In the genomic region with DNA sequence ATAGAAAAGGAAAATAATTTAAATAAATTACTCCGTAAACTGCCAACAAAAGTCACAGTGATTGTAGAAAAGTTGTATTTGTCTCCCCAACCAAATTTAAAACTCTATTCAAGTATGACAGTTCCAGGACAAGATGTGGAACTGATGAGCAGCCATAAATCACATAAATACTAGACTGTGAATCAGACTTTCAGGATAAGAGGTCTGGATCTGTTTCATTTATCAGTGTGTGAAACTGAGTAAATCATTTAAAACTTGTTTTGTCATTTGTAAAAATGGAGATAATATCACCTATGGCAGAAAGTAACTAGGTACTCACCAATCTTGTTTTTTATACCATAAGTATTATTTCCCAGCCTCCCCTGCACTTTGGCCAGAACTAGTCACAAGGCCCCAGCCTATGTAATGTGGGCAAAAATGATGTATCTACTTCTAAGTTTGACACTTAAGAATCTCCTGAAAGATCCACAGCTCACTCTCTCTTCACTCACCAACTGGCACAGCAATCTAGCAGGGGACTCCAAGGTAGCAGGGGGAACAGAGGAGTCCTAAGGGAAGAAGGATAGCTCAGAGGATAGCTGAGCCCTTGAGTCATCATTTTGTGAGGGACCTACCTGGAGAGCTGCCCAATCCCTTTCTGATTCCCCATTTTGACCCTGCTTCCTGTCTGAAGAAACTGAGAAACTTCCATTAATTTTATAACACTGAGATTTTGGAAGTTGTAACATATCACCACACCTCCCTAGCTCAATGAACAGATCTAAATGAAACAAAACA, we compare ENCODE assay signal across 15 cellular contexts. TPM values are rescaled to one million over a fixed set of nuclear protein-coding genes. Genes with fewer than 3 reads are reported as not detected.
DNase-seq lines count a peak whose midpoint lies in the region; ATAC-seq and TF ChIP-seq lines count a peak whose summit lies in the region.
"Had no signal": no experiment of that assay in that cellular context is flagged by ENCODE, and none has a peak within 500 bp of the region (broad histone marks: within the 10 kb centered on the region; RNA-seq: fewer than 3 reads in every experiment).

No MANE protein-coding gene starts in this region.

- TF ChIP-seq CTCF in GM23338 (conservative IDR thresholded peaks at IDR 0.05; ENCODE audit: low read depth in 2 of 2) (no peak), activated B cell treated with CpG ODN at 0.5 μM for 24 hours (IDR thresholded peaks at IDR 0.05) (no peak), foreskin keratinocyte (conservative IDR thresholded peaks at IDR 0.05) (no peak), A673 (conservative IDR thresholded peaks at IDR 0.05; ENCODE audit: low read depth, low read length) (no peak)

- ATAC-seq in GM23338, result peak; percentile 53
- ATAC-seq in activated B cell treated with CpG ODN at 0.5 μM for 24 hours (ENCODE audit: low read depth), result no peak
- peak; percentile 81 for ATAC-seq in foreskin keratinocyte
- ATAC-seq: CD8-positive, alpha-beta T cell had no signal

- H3K4me2 ChIP-seq in GM23338, result no peak overlapping the region
- H3K4me2 ChIP-seq: neural progenitor cell had no signal

- no peaks in the 10 kb centered on the region for H3K9me3 ChIP-seq in A673 (ENCODE audit: low read depth, low read length, poor library complexity, severe bottlenecking)

- H3K27ac ChIP-seq in GM23338 (ENCODE audit: low read depth) (peak overlapping the region; percentile 30; the same call in 1 of the 2 replicates), foreskin keratinocyte (no peak overlapping the region), A673 (ENCODE audit: low read depth, low read length, poor library complexity, severe bottlenecking) (no peak overlapping the region)
- H3K27ac ChIP-seq: neural progenitor cell had no signal

- H2AFZ ChIP-seq in GM23338, result no peak overlapping the region
- H2AFZ ChIP-seq: neural progenitor cell had no signal

- H3F3A ChIP-seq in GM23338 (replicated peaks; ENCODE audit: low read depth), result no peaks in the 10 kb centered on the region

- BruUV-seq in A673 (replicated peaks; lab: Mats Ljungman, UMichigan), result no TSS peak

- intact Hi-C loops in activated B cell treated with CpG ODN at 0.5 μM for 24 hours (cut with micrococcal nuclease), result no loop called here
- intact Hi-C loops in A673 (cut with micrococcal nuclease; ENCODE audit: unreplicated experiment), result no loop called here
- intact Hi-C loops in cardiac septum (cut with DNase I), result no loop called here

- CTCF ChIA-PET in activated B cell treated with CpG ODN at 0.5 μM for 24 hours (lab: Charles Lee) (no interaction called here), A673 (lab: Charles Lee) (no interaction called here)

- H3K9me3 Mint-ChIP-seq in T-helper 2 cell treated with Interferon-gamma antibody and Interleukin-4, amounts not matched to agents 5 μg/mL and 100 μg/mL, for 36 hours, result no peaks in the 10 kb centered on the region
- no peaks in the 10 kb centered on the region for H3K9me3 Mint-ChIP-seq in GM23338
- H3K9me3 Mint-ChIP-seq in activated B cell treated with CpG ODN at 0.5 μM for 24 hours, result no peaks in the 10 kb centered on the region
- H3K9me3 Mint-ChIP-seq: CD8-positive, alpha-beta T cell; memory B cell had no signal

- H3K4me3 Mint-ChIP-seq in T-helper 2 cell treated with Interferon-gamma antibody and Interleukin-4, amounts not matched to agents 5 μg/mL and 100 μg/mL, for 36 hours, result no peak overlapping the region
- H3K4me3 Mint-ChIP-seq in GM23338, result no peak overlapping the region
- no peak overlapping the region for H3K4me3 Mint-ChIP-seq in activated B cell treated with CpG ODN at 0.5 μM for 24 hours
- H3K4me3 Mint-ChIP-seq: CD8-positive, alpha-beta T cell; memory B cell; neural progenitor cell had no signal

- H3K4me1 Mint-ChIP-seq in T-helper 2 cell treated with Interferon-gamma antibody and Interleukin-4, amounts not matched to agents 5 μg/mL and 100 μg/mL, for 36 hours (ENCODE audit: low read depth), result peaks cover 9% of the 10 kb centered on the region
- peaks cover 30% of the 10 kb centered on the region for H3K4me1 Mint-ChIP-seq in GM23338
- peaks cover 10% of the 10 kb centered on the region for H3K4me1 Mint-ChIP-seq in activated B cell treated with CpG ODN at 0.5 μM for 24 hours

- no peak overlapping the region for H3K27ac Mint-ChIP-seq in T-helper 2 cell treated with Interferon-gamma antibody and Interleukin-4, amounts not matched to agents 5 μg/mL and 100 μg/mL, for 36 hours
- H3K27ac Mint-ChIP-seq in GM23338 (no peak overlapping the region), activated B cell treated with CpG ODN at 0.5 μM for 24 hours (peak overlapping the region; percentile 10)
- H3K27ac Mint-ChIP-seq: CD8-positive, alpha-beta T cell; memory B cell; neural progenitor cell had no signal

- H3K27me3 ChIP-seq in GM23338 (ENCODE audit: insufficient read depth) (no peaks in the 10 kb centered on the region), foreskin keratinocyte (no peaks in the 10 kb centered on the region), A673 (replicated peaks; ENCODE audit: insufficient read depth, low read depth, low read length, poor library complexity) (no peaks in the 10 kb centered on the region)
- H3K27me3 ChIP-seq: neural progenitor cell had no signal

- H3K4me1 ChIP-seq in GM23338 (ENCODE audit: insufficient read depth), result peaks cover 34% of the 10 kb centered on the region
- H3K4me1 ChIP-seq in foreskin keratinocyte, result no peaks in the 10 kb centered on the region
- peaks cover 27% of the 10 kb centered on the region for H3K4me1 ChIP-seq in A673 (ENCODE audit: insufficient read depth, low read length, poor library complexity, severe bottlenecking)

- peaks cover 38% of the 10 kb centered on the region for H3K79me2 ChIP-seq in GM23338 (replicated peaks; ENCODE audit: insufficient read depth)

- no peaks in the 10 kb centered on the region for H3K36me3 ChIP-seq in GM23338 (ENCODE audit: insufficient read depth)
- H3K36me3 ChIP-seq in A673 (ENCODE audit: insufficient read depth, low read length, poor library complexity, severe bottlenecking), result no peaks in the 10 kb centered on the region
- H3K36me3 ChIP-seq: neural progenitor cell had no signal

- peaks cover 34% of the 10 kb centered on the region for H3K36me3 Mint-ChIP-seq in T-helper 2 cell treated with Interferon-gamma antibody and Interleukin-4, amounts not matched to agents 5 μg/mL and 100 μg/mL, for 36 hours (ENCODE audit: low read depth)
- H3K36me3 Mint-ChIP-seq in GM23338 (ENCODE audit: low read depth) (peaks cover 9% of the 10 kb centered on the region), activated B cell treated with CpG ODN at 0.5 μM for 24 hours (ENCODE audit: low read depth) (peaks cover 45% of the 10 kb centered on the region)

- POLR2A ChIA-PET in activated B cell treated with CpG ODN at 0.5 μM for 24 hours (lab: Charles Lee), result no interaction called here
- POLR2A ChIA-PET in A673 (lab: Charles Lee; ENCODE audit: low non-redundant PET), result no interaction called here

- H3K4me3 ChIP-seq in GM23338 (no peak overlapping the region), A673 (ENCODE audit: low read depth, low read length, poor library complexity, severe bottlenecking) (no peak overlapping the region)
- H3K4me3 ChIP-seq: neural progenitor cell had no signal

- peak; percentile 4 for DNase-seq in T-helper 2 cell treated with Interferon-gamma antibody and Interleukin-4, amounts not matched to agents 5 μg/mL and 100 μg/mL, for 36 hours (ENCODE audit: low spot score)
- DNase-seq in T-helper 2 cell (no peak), GM23338 (ENCODE audit: low spot score) (no peak), activated B cell treated with CpG ODN at 0.5 μM for 24 hours (no peak), foreskin keratinocyte (peak in 1 of 2 donors; percentile 29), A673 (ENCODE audit: low spot score) (no peak), Kasumi-1 (lab: John Stamatoyannopoulos, UW) (no peak), cardiac septum (ENCODE audit: low spot score) (no peak)
- DNase-seq: caudate nucleus; CD8-positive, alpha-beta T cell; retina; SIG-M5; stimulated activated CD8-positive, alpha-beta memory T cell treated with anti-CD3 and anti-CD28 coated beads, Interleukin-4, amount 100 ng/mL, for 48 hours had no signal

- no peaks in the 10 kb centered on the region for H3K27me3 Mint-ChIP-seq in T-helper 2 cell treated with Interferon-gamma antibody and Interleukin-4, amounts not matched to agents 5 μg/mL and 100 μg/mL, for 36 hours (ENCODE audit: low read depth)
- H3K27me3 Mint-ChIP-seq in GM23338 (ENCODE audit: insufficient read depth, low read depth, poor library complexity), result peaks cover 2% of the 10 kb centered on the region
- no peaks in the 10 kb centered on the region for H3K27me3 Mint-ChIP-seq in activated B cell treated with CpG ODN at 0.5 μM for 24 hours
- H3K27me3 Mint-ChIP-seq: memory B cell had no signal

- H3K9me2 ChIP-seq in GM23338 (ENCODE audit: insufficient read depth), result no peaks in the 10 kb centered on the region

- no peaks in the 10 kb centered on the region for H4K20me1 ChIP-seq in GM23338 (replicated peaks; ENCODE audit: insufficient read depth)

TF ChIP-seq in GM23338, 12 proteins besides CTCF, POLR2A, EP300 and RAD21 (continues in another document):
- TF ChIP-seq CREB1 (CRISPR knock-in tag; IDR thresholded peaks at IDR 0.05; ENCODE audit: low read depth), result no peak
- TF ChIP-seq, protein P1, sequence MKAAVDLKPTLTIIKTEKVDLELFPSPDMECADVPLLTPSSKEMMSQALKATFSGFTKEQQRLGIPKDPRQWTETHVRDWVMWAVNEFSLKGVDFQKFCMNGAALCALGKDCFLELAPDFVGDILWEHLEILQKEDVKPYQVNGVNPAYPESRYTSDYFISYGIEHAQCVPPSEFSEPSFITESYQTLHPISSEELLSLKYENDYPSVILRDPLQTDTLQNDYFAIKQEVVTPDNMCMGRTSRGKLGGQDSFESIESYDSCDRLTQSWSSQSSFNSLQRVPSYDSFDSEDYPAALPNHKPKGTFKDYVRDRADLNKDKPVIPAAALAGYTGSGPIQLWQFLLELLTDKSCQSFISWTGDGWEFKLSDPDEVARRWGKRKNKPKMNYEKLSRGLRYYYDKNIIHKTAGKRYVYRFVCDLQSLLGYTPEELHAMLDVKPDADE (IDR thresholded peaks at IDR 0.05), result no peak

RNA-seq across cellular contexts. Expression of a gene that starts 31.6 kb away (rescaled TPM):
- 25.5 and 27.8 TPM in 2 replicates for total RNA-seq in GM23338 (2014; rRNA removed; shearing (Covaris generic))
- polyA plus RNA-seq in GM23338 (2016; fragmentation: Nextera tagmentation; extraction: Ambion mirVana) (11.6 and 11.9 TPM in 2 replicates), foreskin keratinocyte (3.6 and 4.3 TPM in 2 replicates)
- total RNA-seq in activated B cell treated with CpG ODN at 0.5 μM for 24 hours (26.4 and 31.1 TPM in 2 replicates), foreskin keratinocyte (10.7 and 11.4 TPM in 2 replicates), A673 (2021) (19.7 and 20.7 TPM in 2 replicates), cardiac septum (9.0 TPM)
